ENCODE assay signal across 9 cellular contexts in genomic region chr2:95024960-95025405, GRCh38. TPM values are rescaled to one million over a fixed set of nuclear protein-coding genes. Genes with fewer than 3 reads are reported as not detected.
A peak's percentile ranks its signal among the peaks of the same experiment; 100 is the strongest.
DNase-seq lines count a peak whose midpoint lies in the region; ATAC-seq, FAIRE-seq and TF ChIP-seq lines count a peak whose summit lies in the region.
"Had no signal": no experiment of that assay in that cellular context is flagged by ENCODE, and none has a peak within 500 bp of the region (broad histone marks: within the 10 kb centered on the region; RNA-seq: fewer than 3 reads in every experiment).

No MANE protein-coding gene starts in this region.

- H3K27me3 ChIP-seq in GM12878 (replicated peaks in 1 of 2; ENCODE audit: control insufficient read depth in 2 of 2, insufficient read depth in 2 of 2, low read length in 1 of 2) (peaks cover 0 to 2% of the 10 kb centered on the region in 2 experiments; a peak in 3 of 4 replicates), vagina (no peaks in the 10 kb centered on the region)

- H3K4me1 ChIP-seq in GM12878 (ENCODE audit: control insufficient read depth, insufficient read depth, low read length) (peaks cover 6% of the 10 kb centered on the region), vagina (peaks cover 6% of the 10 kb centered on the region)

- no peaks in the 10 kb centered on the region; the same call in 1 of the 2 replicates for H3K79me2 ChIP-seq in GM12878 (ENCODE audit: control insufficient read depth, insufficient read depth, low read length)

- H3K27me3 Mint-ChIP-seq in mesothelial cell of epicardium (ENCODE audit: low read depth) = peaks cover 90% of the 10 kb centered on the region
- peaks cover 52 to 68% (median 55%) of the 10 kb centered on the region in 3 donors for H3K27me3 Mint-ChIP-seq in CD14-positive monocyte (ENCODE audit: low read depth in 3 of 3)

- H3K27ac Mint-ChIP-seq in mesothelial cell of epicardium (no peak overlapping the region), CD14-positive monocyte (no peak overlapping the region)

- no peak for TF ChIP-seq EP300 in GM12878 (IDR thresholded peaks at IDR 0.05; ENCODE audit: borderline replicate concordance in 1 of 2, control insufficient read depth in 1 of 2, low read depth in 2 of 2, low read length in 2 of 2)

- CTCF ChIA-PET in GM12878 (lab: Yijun Ruan, JAX) = interaction anchor here (0.5 to 6.7 kb wide), 7 partner anchors 10 to 177 kb away, joined by 3 to 339 read pairs (median 58); partner anchors contain the start of gene MRPS5

- H3K9me3 Mint-ChIP-seq in mesothelial cell of epicardium (no peaks in the 10 kb centered on the region), CD14-positive monocyte (peaks cover 0 to 6% (median 0%) of the 10 kb centered on the region in 7 donors)

- TF ChIP-seq RAD21 in GM12878 (IDR thresholded peaks at IDR 0.05; ENCODE audit: insufficient read depth, low read depth, low read length) = no peak

- no peaks in the 10 kb centered on the region for H4K20me1 ChIP-seq in GM12878 (ENCODE audit: control insufficient read depth, insufficient read depth)

- peak overlapping the region; percentile 26 for H3K4me3 Mint-ChIP-seq in mesothelial cell of epicardium
- H3K4me3 Mint-ChIP-seq in CD14-positive monocyte = peak overlapping the region in 1 of 2 donors; percentile 79

- no peaks in the 10 kb centered on the region for H3K36me3 Mint-ChIP-seq in mesothelial cell of epicardium
- H3K36me3 Mint-ChIP-seq in CD14-positive monocyte = no peaks in the 10 kb centered on the region

- H3K4me3 ChIP-seq in GM12878 = peak overlapping the region; percentile 72
- H3K4me3 ChIP-seq in vagina = peak overlapping the region; percentile 42 to 43

- H3K27ac ChIP-seq in GM12878 (ENCODE audit: control insufficient read depth, insufficient read depth) (no peak overlapping the region), vagina (no peak overlapping the region)

- H3K9ac ChIP-seq in GM12878 (ENCODE audit: control insufficient read depth, insufficient read depth, low read length) = no peak overlapping the region; the same call in 1 of the 2 replicates

- peak overlapping the region; percentile 83; the same call in 1 of the 2 replicates for H3K4me2 ChIP-seq in GM12878 (ENCODE audit: control insufficient read depth, insufficient read depth)

- H2AFZ ChIP-seq in GM12878 (ENCODE audit: control insufficient read depth, low read depth, low read length) = no peak overlapping the region

- ATAC-seq in GM12878 = no peak
- no peak for ATAC-seq in HG03520 (IDR thresholded peaks at IDR 0.05; ENCODE audit: unreplicated experiment)

- H3K4me1 Mint-ChIP-seq in mesothelial cell of epicardium = peaks cover 6% of the 10 kb centered on the region
- peaks cover 10% of the 10 kb centered on the region for H3K4me1 Mint-ChIP-seq in CD14-positive monocyte

- H3K36me3 ChIP-seq in GM12878 (ENCODE audit: control insufficient read depth in 2 of 2, insufficient read depth in 2 of 2, low read length in 1 of 2) = no peaks in the 10 kb centered on the region
- H3K36me3 ChIP-seq in vagina = no peaks in the 10 kb centered on the region

- SMC1A ChIA-PET in GM12878 (lab: Charles Lee; ENCODE audit: uncharacterized antibody, unreplicated experiment) = interaction anchor here (1.2 to 6.2 kb wide), 7 partner anchors 17 to 90 kb away, joined by 3 to 94 read pairs (median 19); no protein-coding TSS in a partner anchor

- RAD21 ChIA-PET in GM12878 (lab: Charles Lee; ENCODE audit: unreplicated experiment) = interaction anchor here (0.8 to 6.7 kb wide), 6 partner anchors 17 to 90 kb away, joined by 3 to 120 read pairs (median 50); no protein-coding TSS in a partner anchor

- DNase-seq in stimulated activated CD4-positive, alpha-beta T cell treated with anti-CD3 and anti-CD28 coated beads, Interleukin-12 subunit alpha, Interleukin-12 subunit beta, amount 100 ng/mL, for 4 hours = peak; percentile 31
- no peak for DNase-seq in stimulated activated CD4-positive, alpha-beta T cell treated with anti-CD3 and anti-CD28 coated beads, Interleukin-4, amount 100 ng/mL, for 4 hours
- DNase-seq in GM12878 (ENCODE audit: low read depth, low spot score) (no peak), mesothelial cell of epicardium (ENCODE audit: low spot score in 2 of 2, unreplicated experiment in 2 of 2) (no peak), vagina (ENCODE audit: extremely low spot score in 2 of 2) (no peak), CD14-positive monocyte (ENCODE audit: low spot score) (no peak), NK-92 (lab: John Stamatoyannopoulos, UW; ENCODE audit: unreplicated experiment) (no peak)

- in situ Hi-C loops in GM12878 (cut with MboI) = loop anchor here (5.0 kb wide), 2 partner anchors 52 to 92 kb away; no protein-coding TSS in a partner anchor

- no peak for TF ChIP-seq CTCF in GM12878 (IDR thresholded peaks at IDR 0.05 in 2 of 3, conservative IDR thresholded peaks at IDR 0.05 in 1 of 3; ENCODE audit: control insufficient read depth in 2 of 3, extremely low read depth in 1 of 3, insufficient read depth in 1 of 3, low read depth in 3 of 3, low read length in 3 of 3)
- no peak for TF ChIP-seq CTCF in mesothelial cell of epicardium (IDR thresholded peaks at IDR 0.05; ENCODE audit: unreplicated experiment)
- no peak for TF ChIP-seq CTCF in vagina (IDR thresholded peaks at IDR 0.05)
- TF ChIP-seq CTCF in CD14-positive monocyte (IDR thresholded peaks at IDR 0.05) = no peak

- POLR2A ChIA-PET in GM12878 (lab: Charles Lee) = interaction anchor here (0.9 to 2.9 kb wide), 5 partner anchors 18 to 39 kb away, joined by 3 to 15 read pairs (median 4); no protein-coding TSS in a partner anchor

- no TSS peak for BruUV-seq in GM12878 (replicated peaks; lab: Mats Ljungman, UMichigan)

- FAIRE-seq in GM12878 (lab: Jason Lieb, UNC) = no peak

- 13% methylated on average over 30 of the region's 30 CpGs for WGBS in GM12878 (ENCODE audit: insufficient coverage, insufficient replicate concordance, low lambda C conversion rate, missing lambda C conversion rate)

- TF ChIP-seq POLR2A in GM12878 (IDR thresholded peaks at IDR 0.05; ENCODE audit: low read depth, low read length) (no peak), vagina (IDR thresholded peaks at IDR 0.05) (no peak)

- no peaks in the 10 kb centered on the region for H3K9me3 ChIP-seq in GM12878 (replicated peaks; ENCODE audit: control insufficient read depth, insufficient read depth, low read length)
- H3K9me3 ChIP-seq in vagina = no peaks in the 10 kb centered on the region

- intact Hi-C loops in GM12878 (cut with micrococcal nuclease; ENCODE audit: unreplicated experiment) (loop anchor here (10.0 kb wide), 1 partner anchor 180 kb away; the partner anchor contains the start of gene ZNF892), vagina (cut with DNase I) (no loop called here), CD14-positive monocyte (cut with micrococcal nuclease) (no loop called here)

TF ChIP-seq in GM12878, 131 proteins besides CTCF, POLR2A, EP300 and RAD21:
- TF ChIP-seq SUZ12 (IDR thresholded peaks at IDR 0.05; ENCODE audit: unreplicated experiment) (peak; percentile 50), MYC (IDR thresholded peaks at IDR 0.05; ENCODE audit: insufficient read depth, insufficient read length, insufficient replicate concordance, low read length, severe bottlenecking) (no peak), GATAD2B (conservative IDR thresholded peaks at IDR 0.05; ENCODE audit: low read depth) (0 out of 2 replicates have a peak, but pooled peaks have one; percentile 13), SKIL (IDR thresholded peaks at IDR 0.05; ENCODE audit: low read depth, poor library complexity, severe bottlenecking) (no peak), POLR2AphosphoS2 (IDR thresholded peaks at IDR 0.05; ENCODE audit: low read depth, low read length) (no peak)

RNA-seq across cellular contexts. Expression of gene MAL, which starts 0.5 kb away (rescaled TPM):
- 15.0 and 16.0 TPM in 2 replicates for total RNA-seq in GM12878 (2013; cell fraction: nucleolus; rRNA removed)
- total RNA-seq in GM12878 (2014; rRNA removed) = 1.7 and 1.9 TPM in 2 replicates
- 1.1 and 1.3 TPM in 2 replicates for total RNA-seq in GM12878 (2014; rRNA removed; fragmentation: Illumina TruSeq; extraction: Trizol)
- 1.2 and 1.8 TPM in 2 replicates for total RNA-seq in GM12878 (2021)
- 6.6 TPM for polyA plus RNA-seq in GM12878 (2011; ENCODE audit: low read depth)
- polyA plus RNA-seq in GM12878 (2011; rRNA removed) = 3.0 and 4.5 TPM in 2 replicates
- 6.5 and 8.7 TPM in 2 replicates for polyA plus RNA-seq in GM12878 (2011; cell fraction: cytosol; rRNA removed)
- polyA plus RNA-seq in GM12878 (2011; cell fraction: nucleus; rRNA removed) = 3.5 and 4.5 TPM in 2 replicates
- polyA plus RNA-seq in GM12878 (2012) = 14.4 and 19.8 TPM in 2 replicates
- 1.6 and 2.4 TPM in 2 replicates for polyA plus RNA-seq in GM12878 (2014; fragmentation: Illumina TruSeq; extraction: Trizol)
- polyA plus RNA-seq in GM12878 (2014; fragmentation: Nextera tagmentation; extraction: Ambion mirVana) = 1 to 10 TPM; 1.4 to 1.8 TPM
- polyA plus RNA-seq in GM12878 (2014; rRNA removed) = 1.4 and 1.7 TPM in 2 replicates
- 1 to 10 TPM; 2.4 to 3.1 TPM for polyA plus RNA-seq in GM12878 (2016; fragmentation: Nextera tagmentation; extraction: Ambion mirVana)
- polyA minus RNA-seq in GM12878 (2011; rRNA and poly(A)+ RNA removed) = 1.8 and 2.3 TPM in 2 replicates
- polyA minus RNA-seq in GM12878 (2011; cell fraction: cytosol; rRNA and poly(A)+ RNA removed) = 1.7 and 4.0 TPM in 2 replicates
- 0.60 and 0.77 TPM in 2 replicates for polyA minus RNA-seq in GM12878 (2011; cell fraction: nucleus; rRNA and poly(A)+ RNA removed)
- not detected in 3 replicates for total RNA-seq in mesothelial cell of epicardium
- total RNA-seq in vagina = 71.0 TPM
- under 1 TPM; 0.39 to 0.48 TPM for polyA plus RNA-seq in CD14-positive monocyte
- total RNA-seq: lung microvascular endothelial cell had no signal
